16 cellular contexts compared by ENCODE assay signal in the genomic region with DNA sequence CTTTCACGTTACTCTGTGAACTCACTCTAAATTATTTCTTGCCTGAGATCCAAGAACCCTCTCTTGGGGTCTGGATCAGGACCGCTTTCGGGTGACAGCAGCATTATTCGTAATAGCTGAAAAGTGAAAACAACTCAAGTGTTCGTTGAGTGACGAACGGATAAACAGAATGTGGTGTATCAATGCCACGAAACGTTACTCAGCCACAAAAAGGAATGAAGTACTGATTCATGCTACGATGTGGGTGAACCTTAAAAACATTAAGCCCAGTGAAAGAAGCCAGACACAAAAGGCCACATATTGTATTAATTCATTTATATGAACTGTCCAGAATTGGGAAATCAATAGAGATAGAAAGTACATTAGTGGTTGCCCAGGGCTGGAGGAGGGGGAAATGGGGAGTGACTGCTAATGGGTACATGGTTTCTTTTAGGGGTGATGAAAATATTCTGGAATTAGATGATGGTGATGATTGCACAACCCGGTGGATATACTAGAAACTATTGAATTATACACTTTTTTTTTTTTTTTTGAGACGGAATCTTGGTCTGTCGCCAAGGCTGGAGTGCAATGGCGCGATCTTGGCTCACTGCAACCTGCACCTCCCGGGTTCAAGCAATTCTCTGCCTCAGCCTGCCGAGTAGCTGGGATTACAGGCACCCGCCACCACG. TPM values are rescaled to one million over a fixed set of nuclear protein-coding genes. Genes with fewer than 3 reads are reported as not detected.
DNase-seq lines count a peak whose midpoint lies in the region; ATAC-seq and TF ChIP-seq lines count a peak whose summit lies in the region.
"Had no signal": no experiment of that assay in that cellular context is flagged by ENCODE, and none has a peak within 500 bp of the region (broad histone marks: within the 10 kb centered on the region; RNA-seq: fewer than 3 reads in every experiment).

No MANE protein-coding gene starts in this region.

- 91 to 94% methylated on average over 10 to 19 of the region's 19 CpGs for WGBS in endodermal cell (ENCODE audit: insufficient coverage in 1 of 2, insufficient read length in 1 of 2), 2 experiments
- 75 to 80% methylated on average over 12 to 19 of the region's 19 CpGs for WGBS in transverse colon (ENCODE audit: low coverage in 1 of 2), 2 donors

- no peaks in the 10 kb centered on the region for H3K27me3 ChIP-seq in endodermal cell (ENCODE audit: control insufficient read depth, insufficient read depth, low read length, poor library complexity, severe bottlenecking)
- peaks cover 0 to 6% of the 10 kb centered on the region in 2 donors for H3K27me3 ChIP-seq in left lung
- peaks cover 20% of the 10 kb centered on the region for H3K27me3 ChIP-seq in transverse colon

- H3K27ac ChIP-seq in endodermal cell (ENCODE audit: low read depth, low read length), result no peak overlapping the region
- H3K27ac ChIP-seq in left lung, result peak overlapping the region in 1 of 2 donors; percentile 35
- H3K27ac ChIP-seq in transverse colon, result peak overlapping the region; percentile 1 to 87 (median 56)
- H3K27ac ChIP-seq: epithelial cell of prostate had no signal

- peaks cover 10% of the 10 kb centered on the region for H3K9me3 Mint-ChIP-seq in endodermal cell
- H3K9me3 Mint-ChIP-seq: activated naive CD4-positive, alpha-beta T cell treated with anti-CD3 and anti-CD28 coated beads for 36 hours; central memory CD8-positive, alpha-beta T cell had no signal

- TF ChIP-seq POLR2A in transverse colon (IDR thresholded peaks at IDR 0.05), result no peak

- TF ChIP-seq EP300 in Ishikawa (IDR thresholded peaks at IDR 0.05; ENCODE audit: borderline replicate concordance) (no peak), transverse colon (IDR thresholded peaks at IDR 0.05; ENCODE audit: low read depth) (no peak)

- H3K36me3 Mint-ChIP-seq in endodermal cell (ENCODE audit: low read depth), result peaks cover 7% of the 10 kb centered on the region

- no peak overlapping the region for H3K9ac ChIP-seq in endodermal cell (ENCODE audit: extremely low read depth, low read length, poor library complexity, severe bottlenecking)

- DNase-seq in endodermal cell (peak; percentile 43), left lung (no peak), transverse colon (peak; percentile 7), GM20000 (ENCODE audit: low spot score) (no peak), G401 (ENCODE audit: low spot score) (no peak)
- DNase-seq: activated naive CD4-positive, alpha-beta T cell treated with anti-CD3 and anti-CD28 coated beads for 36 hours; COR-L47; Kasumi-1; NCI-H2029 treated with DMSO at 0.1 percent for 48 hours; retina; SHP77 treated with DMSO at 0.1 percent for 48 hours had no signal

- no peak overlapping the region for H3K4me3 Mint-ChIP-seq in endodermal cell
- H3K4me3 Mint-ChIP-seq: activated naive CD4-positive, alpha-beta T cell treated with anti-CD3 and anti-CD28 coated beads for 36 hours; central memory CD8-positive, alpha-beta T cell; stimulated activated naive CD8-positive, alpha-beta T cell treated with anti-CD3 and anti-CD28 coated beads, Interleukin-15, Interleukin-2, amounts not matched to agents 100 ng/mL and 50 ng/mL, for 24 hours had no signal

- no peaks in the 10 kb centered on the region for H3K4me1 ChIP-seq in endodermal cell (ENCODE audit: control insufficient read depth, insufficient read depth, low read length)
- H3K4me1 ChIP-seq in left lung, result peaks cover 4 to 5% of the 10 kb centered on the region in 2 donors
- H3K4me1 ChIP-seq in transverse colon, result peaks cover 0 to 7% (median 0%) of the 10 kb centered on the region in 4 donors

- in situ Hi-C loops in transverse colon (cut with MboI; ENCODE audit: low pct_ligation_motif_present in 1 of 4, low pct_unique_long_range_greater_than_20kb in 1 of 4, low sequenced_read_pairs in 3 of 4), result no loop called here
- in situ Hi-C loops in G401 (cut with HindIII; ENCODE audit: low sequenced_read_pairs), result no loop called here

- no peaks in the 10 kb centered on the region for H3K27me3 Mint-ChIP-seq in endodermal cell (ENCODE audit: insufficient read depth)

- peaks cover 14% of the 10 kb centered on the region for H3K9me3 ChIP-seq in endodermal cell (ENCODE audit: control insufficient read depth, low read length)
- no peaks in the 10 kb centered on the region for H3K9me3 ChIP-seq in left lung
- H3K9me3 ChIP-seq in transverse colon, result no peaks in the 10 kb centered on the region

- peak overlapping the region; percentile 6 for H3K27ac Mint-ChIP-seq in endodermal cell
- H3K27ac Mint-ChIP-seq: activated naive CD4-positive, alpha-beta T cell treated with anti-CD3 and anti-CD28 coated beads for 36 hours; stimulated activated naive CD8-positive, alpha-beta T cell treated with anti-CD3 and anti-CD28 coated beads, Interleukin-15, Interleukin-2, amounts not matched to agents 100 ng/mL and 50 ng/mL, for 24 hours had no signal

- TF ChIP-seq CTCF in endodermal cell (conservative IDR thresholded peaks at IDR 0.05), result no peak
- TF ChIP-seq CTCF in left lung (IDR thresholded peaks at IDR 0.05), result no peak
- TF ChIP-seq CTCF in transverse colon (IDR thresholded peaks at IDR 0.05), result no peak
- no peak for TF ChIP-seq CTCF in GM20000 (IDR thresholded peaks at IDR 0.05; ENCODE audit: extremely low read depth, missing control alignments)

- H3K4me3 ChIP-seq in endodermal cell (ENCODE audit: low read length) (no peak overlapping the region), left lung (no peak overlapping the region), transverse colon (no peak overlapping the region)

- intact Hi-C loops in left lung (cut with DNase I) (no loop called here), transverse colon (cut with DNase I; ENCODE audit: low total_unique reads) (no loop called here)

- TF ChIP-seq RAD21 in Ishikawa (IDR thresholded peaks at IDR 0.05; ENCODE audit: low read depth), result no peak

- ATAC-seq in left lung (peak; percentile 22), GM21367 (IDR thresholded peaks at IDR 0.05; ENCODE audit: unreplicated experiment) (no peak)

- H3K36me3 ChIP-seq in endodermal cell (ENCODE audit: control insufficient read depth, insufficient read depth, low read length), result no peaks in the 10 kb centered on the region
- H3K36me3 ChIP-seq in left lung, result no peaks in the 10 kb centered on the region
- no peaks in the 10 kb centered on the region for H3K36me3 ChIP-seq in transverse colon

- peaks cover 6% of the 10 kb centered on the region for H3K4me1 Mint-ChIP-seq in endodermal cell

TF ChIP-seq in Ishikawa, 13 proteins besides CTCF, POLR2A, EP300 and RAD21:
- TF ChIP-seq, protein P1, sequence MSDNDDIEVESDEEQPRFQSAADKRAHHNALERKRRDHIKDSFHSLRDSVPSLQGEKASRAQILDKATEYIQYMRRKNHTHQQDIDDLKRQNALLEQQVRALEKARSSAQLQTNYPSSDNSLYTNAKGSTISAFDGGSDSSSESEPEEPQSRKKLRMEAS (IDR thresholded peaks at IDR 0.05), result no peak
- TF ChIP-seq, protein P2, sequence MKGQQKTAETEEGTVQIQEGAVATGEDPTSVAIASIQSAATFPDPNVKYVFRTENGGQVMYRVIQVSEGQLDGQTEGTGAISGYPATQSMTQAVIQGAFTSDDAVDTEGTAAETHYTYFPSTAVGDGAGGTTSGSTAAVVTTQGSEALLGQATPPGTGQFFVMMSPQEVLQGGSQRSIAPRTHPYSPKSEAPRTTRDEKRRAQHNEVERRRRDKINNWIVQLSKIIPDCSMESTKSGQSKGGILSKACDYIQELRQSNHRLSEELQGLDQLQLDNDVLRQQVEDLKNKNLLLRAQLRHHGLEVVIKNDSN (IDR thresholded peaks at IDR 0.05), result no peak
- TF ChIP-seq CREB1 (IDR thresholded peaks at IDR 0.05; ENCODE audit: low read depth) (no peak), TAF1 (IDR thresholded peaks at IDR 0.05; ENCODE audit: low read depth) (no peak), YY1 (IDR thresholded peaks at IDR 0.05; ENCODE audit: low read depth) (no peak), TCF12 (IDR thresholded peaks at IDR 0.05; ENCODE audit: low read depth) (no peak), CEBPB (IDR thresholded peaks at IDR 0.05) (peak; percentile 54; the same call in 1 of the 2 replicates)

RNA-seq across cellular contexts. Expression of a gene that starts 8.4 kb away (rescaled TPM):
- total RNA-seq in endodermal cell (10 to 100 TPM; 14.1 to 20.9 TPM), left lung (10 to 100 TPM; 32.9 to 46.0 TPM), transverse colon (10 to 100 TPM in 3 of 4 donors, 1 to 10 TPM in 1; 9.4 to 22.3 (median 15.6) TPM)
- polyA plus RNA-seq in endodermal cell (2013, experiment 1 of 2), result 18.7 TPM
- 15.7 TPM for polyA plus RNA-seq in endodermal cell (2013, experiment 2 of 2)
- total RNA-seq in G401 (2014; rRNA removed; shearing (Covaris generic)), result 13.6 and 15.3 TPM in 2 replicates
- total RNA-seq: activated naive CD4-positive, alpha-beta T cell treated with anti-CD3 and anti-CD28 coated beads for 36 hours had no signal

Comparison
In these comparisons a context has a peak if more than half of its experiments do, and no peak if none do; other contexts are left out.
1. DNase-seq: peak in endodermal cell (single experiment) and transverse colon (single experiment); none in left lung (0 of 2), GM20000 (single experiment) and G401 (single experiment).